8 cellular contexts compared by ENCODE assay signal in the genomic region with DNA sequence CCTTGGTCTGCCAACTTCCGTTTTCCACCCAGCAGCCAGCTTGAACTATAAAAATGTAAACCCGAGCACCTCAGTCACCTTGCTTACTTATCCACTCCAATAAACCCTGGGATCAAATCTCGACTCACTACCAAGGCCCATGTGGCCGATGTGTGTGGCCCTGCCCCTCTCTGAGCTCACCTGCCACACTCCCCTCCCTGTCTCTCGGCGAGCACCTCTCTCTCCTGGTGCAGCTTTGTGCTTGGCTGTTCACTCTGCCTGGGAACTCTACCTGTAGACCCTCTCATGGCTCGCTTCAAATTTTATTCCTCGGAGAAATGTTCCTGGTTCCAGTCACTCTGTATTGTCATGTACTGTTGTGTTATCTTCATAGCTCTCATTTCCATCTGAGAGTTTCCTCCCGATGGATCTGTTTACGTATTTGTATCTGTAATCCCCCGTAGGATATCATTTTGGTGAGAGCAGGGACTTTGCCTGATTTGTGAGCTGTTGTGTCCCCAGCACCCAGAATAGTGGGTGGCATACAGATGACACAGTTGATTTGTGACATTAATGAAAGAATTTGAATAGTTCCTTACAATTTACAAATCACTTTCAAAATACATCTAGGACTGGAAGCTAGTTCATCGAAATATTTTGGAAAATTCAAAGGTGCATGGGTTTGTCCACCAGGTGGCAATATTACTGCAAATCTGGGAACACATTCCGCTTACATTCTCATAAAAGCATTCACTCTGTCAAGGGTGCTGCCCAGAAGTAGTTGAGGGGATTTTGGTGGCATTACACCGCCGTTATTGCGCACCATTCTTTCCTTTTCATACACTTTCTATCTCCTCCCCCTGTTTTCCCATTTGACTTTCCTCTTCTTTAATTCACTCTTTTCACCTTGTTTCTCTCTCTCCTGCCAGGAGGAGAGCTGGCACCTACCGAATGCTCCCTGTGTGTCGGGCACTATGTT.
DNase-seq lines count a peak whose midpoint lies in the region; ATAC-seq lines count a peak whose summit lies in the region.

No MANE protein-coding gene starts in this region.

- POLR2A ChIA-PET in naive thymus-derived CD4-positive, alpha-beta T cell (lab: Charles Lee): no interaction called here

- H3K9me3 Mint-ChIP-seq in naive thymus-derived CD4-positive, alpha-beta T cell: no peaks in the 10 kb centered on the region

- CTCF ChIA-PET in naive thymus-derived CD4-positive, alpha-beta T cell (lab: Charles Lee): interaction anchor here (0.6 to 3.2 kb wide), 4 partner anchors 13 to 455 kb away, joined by 3 to 19 read pairs (median 8); no protein-coding TSS in a partner anchor

- H3K4me1 ChIP-seq in naive thymus-derived CD4-positive, alpha-beta T cell (ENCODE audit: control insufficient read depth in 2 of 2, insufficient read depth in 2 of 2, low read length in 2 of 2): no peaks in the 10 kb centered on the region

- no peak overlapping the region for H3K27ac ChIP-seq in naive thymus-derived CD4-positive, alpha-beta T cell (ENCODE audit: low read depth, low read length)

- H3K4me3 Mint-ChIP-seq in naive thymus-derived CD4-positive, alpha-beta T cell: no peak overlapping the region

- no peak for ATAC-seq in naive thymus-derived CD4-positive, alpha-beta T cell
- ATAC-seq in GM21423 (IDR thresholded peaks at IDR 0.05; ENCODE audit: unreplicated experiment): no peak

- in situ Hi-C loops in G401 (cut with HindIII; ENCODE audit: low sequenced_read_pairs) (no loop called here), KBM-7 (cut with MboI; ENCODE audit: low pct_unique_long_range_greater_than_20kb, low sequenced_read_pairs) (no loop called here)

- H3K4me1 Mint-ChIP-seq in naive thymus-derived CD4-positive, alpha-beta T cell: peaks cover 0 to 12% (median 0%) of the 10 kb centered on the region in 7 donors

- H3K27ac Mint-ChIP-seq in naive thymus-derived CD4-positive, alpha-beta T cell: no peak overlapping the region

- intact Hi-C loops in naive thymus-derived CD4-positive, alpha-beta T cell (cut with micrococcal nuclease): loop anchor here in 1 of 2 donors (1.0 kb wide), 1 partner anchor 781 kb away; no protein-coding TSS in a partner anchor

- no peaks in the 10 kb centered on the region for H3K36me3 Mint-ChIP-seq in naive thymus-derived CD4-positive, alpha-beta T cell

- H3K36me3 ChIP-seq in naive thymus-derived CD4-positive, alpha-beta T cell (ENCODE audit: control insufficient read depth in 2 of 3, insufficient read depth in 3 of 3, low read length in 3 of 3): no peaks in the 10 kb centered on the region

- peaks cover 0 to 4% of the 10 kb centered on the region in 2 donors for H3K27me3 ChIP-seq in naive thymus-derived CD4-positive, alpha-beta T cell (ENCODE audit: control insufficient read depth in 2 of 2, insufficient read depth in 2 of 2, low read length in 2 of 2)

- no peaks in the 10 kb centered on the region for H3K9me3 ChIP-seq in naive thymus-derived CD4-positive, alpha-beta T cell (ENCODE audit: control insufficient read depth in 2 of 3, low read length in 3 of 3)

- peaks cover 6 to 8% (median 7%) of the 10 kb centered on the region in 5 donors for H3K27me3 Mint-ChIP-seq in naive thymus-derived CD4-positive, alpha-beta T cell

- H3K4me3 ChIP-seq in naive thymus-derived CD4-positive, alpha-beta T cell (ENCODE audit: low read length): no peak overlapping the region

- DNase-seq in G401 (ENCODE audit: low spot score) (peak; percentile 84), KBM-7 (peak; percentile 64), RPMI7951 (ENCODE audit: low read depth) (peak; percentile 67), epidermal melanocyte (ENCODE audit: insufficient read length, low spot score) (peak; percentile 85), NCI-H1048 (lab: John Stamatoyannopoulos, UW) (no peak)
- peak in 5 of 9 donors; percentile 5 to 19 (median 11) for DNase-seq in naive thymus-derived CD4-positive, alpha-beta T cell
- no peak for DNase-seq in stimulated activated CD4-positive, alpha-beta T cell treated with anti-CD3 and anti-CD28 coated beads, Interleukin-15, amount 100 ng/mL, for 24 hours

Comparison
In these comparisons a context has a peak if more than half of its experiments do, and no peak if none do; other contexts are left out.
1. DNase-seq: peak in G401 (single experiment), KBM-7 (single experiment), RPMI7951 (single experiment), epidermal melanocyte (single experiment) and naive thymus-derived CD4-positive, alpha-beta T cell (5 of 9); none in NCI-H1048 (single experiment) and stimulated activated CD4-positive, alpha-beta T cell treated with anti-CD3 and anti-CD28 coated beads, Interleukin-15, amount 100 ng/mL, for 24 hours (single experiment).